In the genomic region with DNA sequence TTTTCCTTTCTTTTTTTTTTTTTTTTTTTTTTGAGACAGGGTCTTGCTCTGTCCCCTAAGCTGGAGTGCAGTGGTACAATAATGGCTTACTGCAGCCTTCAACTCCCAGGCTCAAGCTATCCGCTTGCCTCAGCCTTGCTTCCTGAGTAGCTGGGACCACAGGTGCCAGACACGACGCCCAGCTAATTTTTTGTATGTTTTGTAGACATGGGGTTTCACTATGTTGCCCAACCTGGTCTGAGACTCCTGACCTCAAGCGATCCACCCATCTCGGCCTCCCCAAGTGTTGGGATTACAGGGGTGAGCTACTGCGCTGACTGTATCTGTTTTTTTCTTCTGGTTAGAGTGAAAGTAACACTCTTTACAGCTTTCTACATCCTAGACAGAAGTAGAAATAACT, we compare ENCODE assay signal across 1 cellular context.
TF ChIP-seq lines count a peak whose summit lies in the region.

No MANE protein-coding gene starts in this region.

TF ChIP-seq in HepG2, 621 proteins besides CTCF, POLR2A, EP300 and RAD21 (continued from another document):
- TF ChIP-seq, protein P1, sequence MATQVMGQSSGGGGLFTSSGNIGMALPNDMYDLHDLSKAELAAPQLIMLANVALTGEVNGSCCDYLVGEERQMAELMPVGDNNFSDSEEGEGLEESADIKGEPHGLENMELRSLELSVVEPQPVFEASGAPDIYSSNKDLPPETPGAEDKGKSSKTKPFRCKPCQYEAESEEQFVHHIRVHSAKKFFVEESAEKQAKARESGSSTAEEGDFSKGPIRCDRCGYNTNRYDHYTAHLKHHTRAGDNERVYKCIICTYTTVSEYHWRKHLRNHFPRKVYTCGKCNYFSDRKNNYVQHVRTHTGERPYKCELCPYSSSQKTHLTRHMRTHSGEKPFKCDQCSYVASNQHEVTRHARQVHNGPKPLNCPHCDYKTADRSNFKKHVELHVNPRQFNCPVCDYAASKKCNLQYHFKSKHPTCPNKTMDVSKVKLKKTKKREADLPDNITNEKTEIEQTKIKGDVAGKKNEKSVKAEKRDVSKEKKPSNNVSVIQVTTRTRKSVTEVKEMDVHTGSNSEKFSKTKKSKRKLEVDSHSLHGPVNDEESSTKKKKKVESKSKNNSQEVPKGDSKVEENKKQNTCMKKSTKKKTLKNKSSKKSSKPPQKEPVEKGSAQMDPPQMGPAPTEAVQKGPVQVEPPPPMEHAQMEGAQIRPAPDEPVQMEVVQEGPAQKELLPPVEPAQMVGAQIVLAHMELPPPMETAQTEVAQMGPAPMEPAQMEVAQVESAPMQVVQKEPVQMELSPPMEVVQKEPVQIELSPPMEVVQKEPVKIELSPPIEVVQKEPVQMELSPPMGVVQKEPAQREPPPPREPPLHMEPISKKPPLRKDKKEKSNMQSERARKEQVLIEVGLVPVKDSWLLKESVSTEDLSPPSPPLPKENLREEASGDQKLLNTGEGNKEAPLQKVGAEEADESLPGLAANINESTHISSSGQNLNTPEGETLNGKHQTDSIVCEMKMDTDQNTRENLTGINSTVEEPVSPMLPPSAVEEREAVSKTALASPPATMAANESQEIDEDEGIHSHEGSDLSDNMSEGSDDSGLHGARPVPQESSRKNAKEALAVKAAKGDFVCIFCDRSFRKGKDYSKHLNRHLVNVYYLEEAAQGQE (IDR thresholded peaks at IDR 0.05; ENCODE audit: borderline replicate concordance in 1 of 2, low read depth in 1 of 2, low read length in 2 of 2): no peak
- TF ChIP-seq ZBTB2 (CRISPR knock-in tag; IDR thresholded peaks at IDR 0.05; ENCODE audit: low read depth) (no peak), CEBPB (IDR thresholded peaks at IDR 0.05; ENCODE audit: borderline replicate concordance, low read depth, low read length) (no peak), SIN3A (IDR thresholded peaks at IDR 0.05; ENCODE audit: borderline replicate concordance, low read depth, low read length) (no peak), KIAA2018 (CRISPR knock-in tag; IDR thresholded peaks at IDR 0.05; ENCODE audit: borderline replicate concordance) (no peak), TOE1 (CRISPR knock-in tag; IDR thresholded peaks at IDR 0.05) (no peak), BORCS8-MEF2B (CRISPR knock-in tag; IDR thresholded peaks at IDR 0.05) (no peak), ATAD3A (CRISPR knock-in tag; IDR thresholded peaks at IDR 0.05) (no peak), ZNF567 (CRISPR knock-in tag; IDR thresholded peaks at IDR 0.05; ENCODE audit: borderline replicate concordance) (no peak), RFX5 (IDR thresholded peaks at IDR 0.05; ENCODE audit: low read depth, low read length) (no peak), THAP11 (CRISPR knock-in tag; IDR thresholded peaks at IDR 0.05) (no peak), ZNF703 (CRISPR knock-in tag; IDR thresholded peaks at IDR 0.05; ENCODE audit: borderline replicate concordance) (no peak)
- TF ChIP-seq, protein P2, sequence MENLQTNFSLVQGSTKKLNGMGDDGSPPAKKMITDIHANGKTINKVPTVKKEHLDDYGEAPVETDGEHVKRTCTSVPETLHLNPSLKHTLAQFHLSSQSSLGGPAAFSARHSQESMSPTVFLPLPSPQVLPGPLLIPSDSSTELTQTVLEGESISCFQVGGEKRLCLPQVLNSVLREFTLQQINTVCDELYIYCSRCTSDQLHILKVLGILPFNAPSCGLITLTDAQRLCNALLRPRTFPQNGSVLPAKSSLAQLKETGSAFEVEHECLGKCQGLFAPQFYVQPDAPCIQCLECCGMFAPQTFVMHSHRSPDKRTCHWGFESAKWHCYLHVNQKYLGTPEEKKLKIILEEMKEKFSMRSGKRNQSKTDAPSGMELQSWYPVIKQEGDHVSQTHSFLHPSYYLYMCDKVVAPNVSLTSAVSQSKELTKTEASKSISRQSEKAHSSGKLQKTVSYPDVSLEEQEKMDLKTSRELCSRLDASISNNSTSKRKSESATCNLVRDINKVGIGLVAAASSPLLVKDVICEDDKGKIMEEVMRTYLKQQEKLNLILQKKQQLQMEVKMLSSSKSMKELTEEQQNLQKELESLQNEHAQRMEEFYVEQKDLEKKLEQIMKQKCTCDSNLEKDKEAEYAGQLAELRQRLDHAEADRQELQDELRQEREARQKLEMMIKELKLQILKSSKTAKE (CRISPR knock-in tag; IDR thresholded peaks at IDR 0.05; ENCODE audit: borderline replicate concordance): no peak
